21 cellular contexts compared by ENCODE assay signal in genomic region chr10:89707372-89707771, GRCh38.
"Had no signal": no experiment of that assay in that cellular context is flagged by ENCODE, and none has a peak within 500 bp of the region (broad histone marks: within the 10 kb centered on the region; RNA-seq: fewer than 3 reads in every experiment).

No MANE protein-coding gene starts in this region.

- H3K4me3 Mint-ChIP-seq: immature natural killer cell had no signal

- H3K9me3 ChIP-seq: left ventricle myocardium inferior, right atrium auricular region, suprapubic skin, transverse colon, vagina had no signal

- H3K27me3 Mint-ChIP-seq: progenitor cell of endocrine pancreas; stimulated activated naive CD8-positive, alpha-beta T cell treated with anti-CD3 and anti-CD28 coated beads, Interleukin-15, amount 100 ng/mL, for 72 hours had no signal

- H3K4me3 ChIP-seq: left ventricle myocardium inferior, right atrium auricular region, skin epidermis, suprapubic skin, transverse colon, vagina had no signal

- H3K9me3 Mint-ChIP-seq: immature natural killer cell; stimulated activated naive CD8-positive, alpha-beta T cell treated with anti-CD3 and anti-CD28 coated beads, Interleukin-15, amount 100 ng/mL, for 72 hours had no signal

- H3K36me3 ChIP-seq: brain microvascular endothelial cell, right atrium auricular region, suprapubic skin, transverse colon, vagina had no signal

- H3K27ac Mint-ChIP-seq: immature natural killer cell; progenitor cell of endocrine pancreas; stimulated activated naive CD8-positive, alpha-beta T cell treated with anti-CD3 and anti-CD28 coated beads, Interleukin-15, amount 100 ng/mL, for 72 hours had no signal

- DNase-seq: activated CD8-positive, alpha-beta memory T cell treated with anti-CD3 and anti-CD28 coated beads for 24 hours; activated CD8-positive, alpha-beta memory T cell treated with anti-CD3 and anti-CD28 coated beads, Interleukin-2, amount 50 U/mL, for 48 hours; activated effector memory CD4-positive, alpha-beta T cell treated with Interleukin-2 at 50 U/mL for 16 hours; activated naive CD4-positive, alpha-beta T cell treated with anti-CD3 and anti-CD28 coated beads, Interleukin-2, amount 50 U/mL, for 16 hours; activated T-cell treated with anti-CD3 and anti-CD28 coated beads, Interleukin-2, amount 50 U/mL, for 48 hours; aorta; brain microvascular endothelial cell; cortex of kidney; effector CD4-positive, alpha-beta T cell; immature natural killer cell; kidney glomerular epithelial cell; left ventricle myocardium inferior; stimulated activated naive CD8-positive, alpha-beta T cell treated with anti-CD3 and anti-CD28 coated beads, Interleukin-15, amount 100 ng/mL, for 72 hours; transverse colon had no signal

- ATAC-seq: activated CD4-positive, CD25-positive, alpha-beta regulatory T cell treated with anti-CD3 and anti-CD28 coated beads, Interleukin-2, amount 50 U/mL, for 24 hours; esophagus mucosa; stimulated activated naive CD8-positive, alpha-beta T cell treated with anti-CD3 and anti-CD28 coated beads, Interleukin-15, amount 100 ng/mL, for 72 hours had no signal

- H3K27ac ChIP-seq: brain microvascular endothelial cell, left ventricle myocardium inferior, right atrium auricular region, skin epidermis, suprapubic skin, transverse colon, vagina had no signal

- H3K27me3 ChIP-seq: brain microvascular endothelial cell, right atrium auricular region, suprapubic skin, transverse colon, vagina had no signal
